Comparison of ENCODE assay signal across 19 cellular contexts in genomic region chr19:40923934-40924391, GRCh38. TPM values are rescaled to one million over a fixed set of nuclear protein-coding genes. Genes with fewer than 3 reads are reported as not detected.
"Had no signal": no experiment of that assay in that cellular context is flagged by ENCODE, and none has a peak within 500 bp of the region (broad histone marks: within the 10 kb centered on the region; RNA-seq: fewer than 3 reads in every experiment).

No MANE protein-coding gene starts in this region.

- H3K36me3 Mint-ChIP-seq: mesothelial cell of epicardium had no signal

- H3K4me3 Mint-ChIP-seq: activated CD4-positive, alpha-beta T cell treated with anti-CD3 and anti-CD28 coated beads, Interleukin-2, amount 10 ng/mL, durations not matched to agents 7 days and 5 days; activated T-cell treated with anti-CD3 and anti-CD28 coated beads, Interleukin-2, amount 50 U/mL, for 72 hours; mesothelial cell of epicardium; naive thymus-derived CD4-positive, alpha-beta T cell; T-helper 2 cell treated with Interferon-gamma antibody and Interleukin-4, amounts not matched to agents 5 μg/mL and 100 μg/mL, for 36 hours had no signal

- DNase-seq: activated CD4-positive, alpha-beta T cell treated with anti-CD3 and anti-CD28 coated beads, Interleukin-2, amount 10 ng/mL, durations not matched to agents 7 days and 5 days; activated CD4-positive, CD25-positive, alpha-beta regulatory T cell; activated CD8-positive, alpha-beta memory T cell treated with anti-CD3 and anti-CD28 coated beads, Interleukin-2, amount 50 U/mL, for 48 hours; activated gamma-delta T cell treated with Interleukin-2 at 50 U/mL for 16 hours; activated T-cell treated with anti-CD3 and anti-CD28 coated beads, Interleukin-2, amount 50 U/mL, for 72 hours; anterior cingulate cortex; left ventricle myocardium superior; naive thymus-derived CD4-positive, alpha-beta T cell; stimulated activated CD4-positive, alpha-beta T cell treated with anti-CD3 and anti-CD28 coated beads, Interleukin-4, amount 100 ng/mL, for 4 hours; stimulated activated CD8-positive, alpha-beta memory T cell treated with anti-CD3 and anti-CD28 coated beads, Interleukin-4, amount 100 ng/mL, for 48 hours; stimulated activated naive CD4-positive, alpha-beta T cell treated with Interleukin-2 at 50 U/mL for 16 hours; trophoblast cell had no signal

- H3K4me1 Mint-ChIP-seq: activated CD4-positive, alpha-beta T cell treated with anti-CD3 and anti-CD28 coated beads, Interleukin-2, amount 10 ng/mL, durations not matched to agents 7 days and 5 days had no signal

- ATAC-seq: activated T-cell treated with anti-CD3 and anti-CD28 coated beads, Interleukin-2, amount 50 U/mL, for 72 hours; esophagus mucosa; left ventricle myocardium superior; naive thymus-derived CD4-positive, alpha-beta T cell had no signal

- H3K4me3 ChIP-seq: skin epidermis had no signal

- H3K27ac Mint-ChIP-seq: activated CD4-positive, alpha-beta T cell treated with anti-CD3 and anti-CD28 coated beads, Interleukin-2, amount 10 ng/mL, durations not matched to agents 7 days and 5 days; activated T-cell treated with anti-CD3 and anti-CD28 coated beads, Interleukin-2, amount 50 U/mL, for 72 hours; mesothelial cell of epicardium; naive thymus-derived CD4-positive, alpha-beta T cell; T-helper 2 cell treated with Interferon-gamma antibody and Interleukin-4, amounts not matched to agents 5 μg/mL and 100 μg/mL, for 36 hours had no signal

- H3K27ac ChIP-seq: skin epidermis had no signal

RNA-seq across cellular contexts. Expression of gene CYP2A7, which starts 41.9 kb away (rescaled TPM):
- total RNA-seq: activated CD4-positive, alpha-beta T cell treated with anti-CD3 and anti-CD28 coated beads, Interleukin-2, amount 10 ng/mL, durations not matched to agents 7 days and 5 days; activated T-cell treated with anti-CD3 and anti-CD28 coated beads, Interleukin-2, amount 50 U/mL, for 72 hours; chondrocyte; dermis microvascular lymphatic vessel endothelial cell; esophagus mucosa; left ventricle myocardium superior; mesothelial cell of epicardium; naive thymus-derived CD4-positive, alpha-beta T cell; SK-MEL-5 had no signal
